Comparison of ENCODE assay signal across 16 cellular contexts in the genomic region with DNA sequence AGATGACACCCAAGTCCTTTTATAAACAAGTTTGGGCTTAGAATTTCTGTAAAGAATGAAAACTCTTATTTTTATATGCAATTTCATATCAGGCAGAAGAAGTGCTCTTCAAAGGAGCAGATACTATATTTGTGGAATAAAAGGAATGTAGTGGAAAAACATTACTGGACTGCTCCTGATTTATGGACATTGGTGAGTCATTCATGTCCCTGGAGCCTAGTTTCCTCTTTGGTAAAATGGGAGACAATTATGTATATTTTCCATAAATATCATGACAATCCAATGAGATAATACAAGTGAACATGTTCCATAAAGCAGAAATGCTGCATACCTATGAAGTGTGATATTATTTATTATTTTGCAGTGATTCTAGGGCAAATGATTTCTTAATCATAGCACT.
A peak's percentile ranks its signal among the peaks of the same experiment; 100 is the strongest.
DNase-seq lines count a peak whose midpoint lies in the region; ATAC-seq, FAIRE-seq and TF ChIP-seq lines count a peak whose summit lies in the region.
"Had no signal": no experiment of that assay in that cellular context is flagged by ENCODE, and none has a peak within 500 bp of the region (broad histone marks: within the 10 kb centered on the region; RNA-seq: fewer than 3 reads in every experiment).

No MANE protein-coding gene starts in this region.

- no peak for TF ChIP-seq RAD21 in K562 (CRISPR knock-in tag; conservative IDR thresholded peaks at IDR 0.05 in 1 of 2, IDR thresholded peaks at IDR 0.05 in 1 of 2)

- H3K4me3 ChIP-seq in ACC112 (ENCODE audit: low read depth, low read length) (no peak overlapping the region), HFF-Myc (replicated peaks; ENCODE audit: low read depth, low read length) (no peak overlapping the region), K562 (no peak overlapping the region), kidney epithelial cell (ENCODE audit: low read depth, low read length) (no peak overlapping the region), mesendoderm (ENCODE audit: low read length) (no peak overlapping the region)
- H3K4me3 ChIP-seq: esophagus muscularis mucosa, spleen, upper lobe of left lung had no signal

- no peak overlapping the region for H2AK5ac ChIP-seq in mesendoderm (ENCODE audit: low read length)

- no peak overlapping the region for H3K23ac ChIP-seq in mesendoderm (ENCODE audit: low read length)

- H3K9me3 ChIP-seq in K562 (replicated peaks; ENCODE audit: control insufficient read depth, insufficient read depth, low read depth, low read length), result no peaks in the 10 kb centered on the region
- H3K9me3 ChIP-seq: esophagus muscularis mucosa, spleen, upper lobe of left lung had no signal

- ATAC-seq in K562, result no peak
- no peak for ATAC-seq in HG03432 (IDR thresholded peaks at IDR 0.05; ENCODE audit: unreplicated experiment)
- ATAC-seq in GM18502 (IDR thresholded peaks at IDR 0.05; ENCODE audit: poor library complexity, unreplicated experiment), result no peak

- H3K4me1 ChIP-seq in ACC112 (ENCODE audit: control insufficient read depth, insufficient read depth, low read length, unreplicated experiment) (peaks cover 31% of the 10 kb centered on the region), K562 (replicated peaks in 1 of 2; ENCODE audit: control insufficient read depth in 2 of 2, insufficient read depth in 2 of 2, low read length in 2 of 2) (peaks cover 5 to 17% of the 10 kb centered on the region in 2 experiments; a peak in 4 of 5 replicates), mesendoderm (ENCODE audit: control insufficient read depth, low read depth, low read length) (no peaks in the 10 kb centered on the region)
- H3K4me1 ChIP-seq: spleen, upper lobe of left lung had no signal

- intact Hi-C loops in K562 (cut with micrococcal nuclease), result no loop called here

- H4K20me1 ChIP-seq in K562 (replicated peaks; ENCODE audit: control insufficient read depth, insufficient read depth, low read length), result no peaks in the 10 kb centered on the region

- no peak overlapping the region for H2BK5ac ChIP-seq in mesendoderm (ENCODE audit: low read length)

- H3K79me1 ChIP-seq in mesendoderm (ENCODE audit: low read length), result no peaks in the 10 kb centered on the region

- H3K27ac ChIP-seq in ACC112 (ENCODE audit: low read depth, low read length) (peak overlapping the region; percentile 51), K562 (ENCODE audit: extremely low read depth, low read depth, low read length) (no peak overlapping the region), mesendoderm (ENCODE audit: low read depth, low read length) (no peak overlapping the region)
- H3K27ac ChIP-seq: esophagus muscularis mucosa, spleen, upper lobe of left lung had no signal

- H3K79me2 ChIP-seq in ACC112 (ENCODE audit: control insufficient read depth, insufficient read depth, low read length, unreplicated experiment), result no peaks in the 10 kb centered on the region
- no peaks in the 10 kb centered on the region for H3K79me2 ChIP-seq in K562 (ENCODE audit: control insufficient read depth, insufficient read depth, low read length)
- no peaks in the 10 kb centered on the region for H3K79me2 ChIP-seq in mesendoderm (ENCODE audit: control insufficient read depth, insufficient read depth, low read length)

- in situ Hi-C loops in K562 (cut with MboI), result no loop called here

- TF ChIP-seq POLR2A in K562 (conservative IDR thresholded peaks at IDR 0.05), result no peak

- no peak overlapping the region for H4K8ac ChIP-seq in mesendoderm (ENCODE audit: low read depth, low read length)

- no peak for TF ChIP-seq EP300 in K562 (IDR thresholded peaks at IDR 0.05; ENCODE audit: low read length)

- no peak overlapping the region for H4K5ac ChIP-seq in mesendoderm (ENCODE audit: low read length)

- CTCF ChIA-PET in K562 (lab: Yijun Ruan, JAX; ENCODE audit: low intra/inter-chr PET ratio), result interaction anchor here (0.8 kb wide), 1 partner anchor 447 kb away, joined by 3 read pairs; no protein-coding TSS in a partner anchor

- no peak for TF ChIP-seq CTCF in HFF-Myc (IDR thresholded peaks at IDR 0.05; ENCODE audit: low read depth, low read length, missing control alignments)
- no peak for TF ChIP-seq CTCF in K562 (IDR thresholded peaks at IDR 0.05 in 2 of 3, conservative IDR thresholded peaks at IDR 0.05 in 1 of 3; ENCODE audit: insufficient read depth in 2 of 3, low read depth in 1 of 3, low read length in 3 of 3)
- no peak for TF ChIP-seq CTCF in kidney epithelial cell (IDR thresholded peaks at IDR 0.05; ENCODE audit: insufficient read depth, low read length, poor library complexity, severe bottlenecking)

- H3K56ac ChIP-seq in mesendoderm (ENCODE audit: low read length), result no peak overlapping the region

- no peak for FAIRE-seq in K562 (lab: Jason Lieb, UNC)
- FAIRE-seq: G401.6 had no signal

- H3K18ac ChIP-seq in mesendoderm (ENCODE audit: low read length), result no peak overlapping the region

- H3K36me3 ChIP-seq in ACC112 (ENCODE audit: insufficient read depth, low read length) (no peaks in the 10 kb centered on the region), K562 (ENCODE audit: control insufficient read depth, insufficient read depth, low read length) (no peaks in the 10 kb centered on the region), kidney epithelial cell (ENCODE audit: control insufficient read depth, insufficient read depth, low read length) (no peaks in the 10 kb centered on the region), mesendoderm (ENCODE audit: control insufficient read depth, insufficient read depth, low read length) (no peaks in the 10 kb centered on the region)
- H3K36me3 ChIP-seq: esophagus muscularis mucosa, spleen, upper lobe of left lung had no signal

- H3K4ac ChIP-seq in mesendoderm (ENCODE audit: low read depth, low read length), result no peak overlapping the region

- POLR2A ChIA-PET in K562 (lab: Yijun Ruan, JAX), result no interaction called here

- DNase-seq in HFF-Myc (ENCODE audit: extremely low read depth, low read depth) (peak; percentile 42), K562 (ENCODE audit: extremely low read depth in 1 of 4, low spot score in 3 of 4) (no peak), kidney epithelial cell (ENCODE audit: low read depth) (peak; percentile 31), NCI-H524 treated with DMSO at 0.1 percent for 48 hours (lab: John Stamatoyannopoulos, UW) (no peak), mesendoderm (no peak)
- DNase-seq: activated effector memory CD4-positive, alpha-beta T cell treated with anti-CD3 and anti-CD28 coated beads, Interleukin-2, amount 50 U/mL, for 16 hours; cerebellar nuclear complex; islet precursor cell; OCI-M1; spleen; upper lobe of left lung had no signal

- H3K9ac ChIP-seq in K562 (ENCODE audit: insufficient read depth in 1 of 2, low read depth in 2 of 2, low read length in 2 of 2), result no peak overlapping the region
- H3K9ac ChIP-seq in mesendoderm (ENCODE audit: low read length), result no peak overlapping the region

- BruUV-seq in K562 (replicated peaks; lab: Mats Ljungman, UMichigan), result no TSS peak

- no peak overlapping the region for H3K4me2 ChIP-seq in K562 (ENCODE audit: insufficient read depth, low read length)
- no peak overlapping the region for H3K4me2 ChIP-seq in mesendoderm (ENCODE audit: low read length)

- no peaks in the 10 kb centered on the region for H3K9me1 ChIP-seq in K562 (ENCODE audit: control insufficient read depth, insufficient read depth, low read length)

- H2AFZ ChIP-seq in ACC112 (ENCODE audit: low read length, unreplicated experiment) (peak overlapping the region; percentile 31), K562 (ENCODE audit: low read depth, low read length) (no peak overlapping the region)

- H2BK15ac ChIP-seq in mesendoderm (replicated peaks; ENCODE audit: low read depth), result no peak overlapping the region

- no peaks in the 10 kb centered on the region for H3K27me3 ChIP-seq in ACC112 (ENCODE audit: insufficient read depth, low read length)
- no peaks in the 10 kb centered on the region for H3K27me3 ChIP-seq in K562 (ENCODE audit: control insufficient read depth in 2 of 2, insufficient read depth in 2 of 2, low read length in 2 of 2)
- H3K27me3 ChIP-seq in kidney epithelial cell (ENCODE audit: control insufficient read depth, insufficient read depth, low read length), result no peaks in the 10 kb centered on the region
- H3K27me3 ChIP-seq in mesendoderm (ENCODE audit: insufficient read depth, low read length, poor library complexity), result no peaks in the 10 kb centered on the region
- H3K27me3 ChIP-seq: esophagus muscularis mucosa, spleen, upper lobe of left lung had no signal

- H2BK120ac ChIP-seq in mesendoderm (ENCODE audit: low read depth, low read length), result no peak overlapping the region

TF ChIP-seq in K562, 482 proteins besides CTCF, POLR2A, EP300 and RAD21 (continues in another document):
- TF ChIP-seq, protein P1, sequence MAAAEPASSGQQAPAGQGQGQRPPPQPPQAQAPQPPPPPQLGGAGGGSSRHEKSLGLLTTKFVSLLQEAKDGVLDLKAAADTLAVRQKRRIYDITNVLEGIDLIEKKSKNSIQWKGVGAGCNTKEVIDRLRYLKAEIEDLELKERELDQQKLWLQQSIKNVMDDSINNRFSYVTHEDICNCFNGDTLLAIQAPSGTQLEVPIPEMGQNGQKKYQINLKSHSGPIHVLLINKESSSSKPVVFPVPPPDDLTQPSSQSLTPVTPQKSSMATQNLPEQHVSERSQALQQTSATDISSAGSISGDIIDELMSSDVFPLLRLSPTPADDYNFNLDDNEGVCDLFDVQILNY (CRISPR knock-in tag; IDR thresholded peaks at IDR 0.05), result no peak
- TF ChIP-seq CBX1 (IDR thresholded peaks at IDR 0.05; ENCODE audit: low read depth) (no peak), JUND (IDR thresholded peaks at IDR 0.05; ENCODE audit: borderline replicate concordance, low read depth, low read length) (peak; percentile 17; the same call in 1 of the 2 replicates), JUND (tag; IDR thresholded peaks at IDR 0.05; ENCODE audit: borderline replicate concordance, low read depth, low read length) (no peak), ZNF274 (IDR thresholded peaks at IDR 0.05; ENCODE audit: borderline replicate concordance, low read depth, low read length) (no peak), MEIS2 (IDR thresholded peaks at IDR 0.05; ENCODE audit: partially characterized antibody) (peak; percentile 61), TEAD2 (tag; IDR thresholded peaks at IDR 0.05) (no peak), RBM22 (IDR thresholded peaks at IDR 0.05; ENCODE audit: low read depth, low read length, poor library complexity, severe bottlenecking) (no peak), FOSL1 (tag; conservative IDR thresholded peaks at IDR 0.05) (peak; percentile 50)
- TF ChIP-seq, protein P2, sequence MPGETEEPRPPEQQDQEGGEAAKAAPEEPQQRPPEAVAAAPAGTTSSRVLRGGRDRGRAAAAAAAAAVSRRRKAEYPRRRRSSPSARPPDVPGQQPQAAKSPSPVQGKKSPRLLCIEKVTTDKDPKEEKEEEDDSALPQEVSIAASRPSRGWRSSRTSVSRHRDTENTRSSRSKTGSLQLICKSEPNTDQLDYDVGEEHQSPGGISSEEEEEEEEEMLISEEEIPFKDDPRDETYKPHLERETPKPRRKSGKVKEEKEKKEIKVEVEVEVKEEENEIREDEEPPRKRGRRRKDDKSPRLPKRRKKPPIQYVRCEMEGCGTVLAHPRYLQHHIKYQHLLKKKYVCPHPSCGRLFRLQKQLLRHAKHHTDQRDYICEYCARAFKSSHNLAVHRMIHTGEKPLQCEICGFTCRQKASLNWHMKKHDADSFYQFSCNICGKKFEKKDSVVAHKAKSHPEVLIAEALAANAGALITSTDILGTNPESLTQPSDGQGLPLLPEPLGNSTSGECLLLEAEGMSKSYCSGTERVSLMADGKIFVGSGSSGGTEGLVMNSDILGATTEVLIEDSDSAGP (CRISPR knock-in tag; IDR thresholded peaks at IDR 0.05), result no peak

Comparison
In these comparisons a context has a peak if more than half of its experiments do, and no peak if none do; other contexts are left out.
1. DNase-seq: peak in HFF-Myc (single experiment) and kidney epithelial cell (single experiment); none in K562 (0 of 4), NCI-H524 treated with DMSO at 0.1 percent for 48 hours (single experiment) and mesendoderm (single experiment).